12 cellular contexts compared by ENCODE assay signal in genomic region chr9:72351538-72352453, GRCh38. TPM values are rescaled to one million over a fixed set of nuclear protein-coding genes. Genes with fewer than 3 reads are reported as not detected.
DNase-seq lines count a peak whose midpoint lies in the region; ATAC-seq and TF ChIP-seq lines count a peak whose summit lies in the region.
"Had no signal": no experiment of that assay in that cellular context is flagged by ENCODE, and none has a peak within 500 bp of the region (broad histone marks: within the 10 kb centered on the region; RNA-seq: fewer than 3 reads in every experiment).

No MANE protein-coding gene starts in this region.

- H3K4me2 ChIP-seq in skeletal muscle satellite cell (ENCODE audit: low read length) (peak overlapping the region; percentile 46), hepatocyte (no peak overlapping the region)

- no peak for TF ChIP-seq CTCF in activated CD8-positive, alpha-beta T cell treated with anti-CD3 and anti-CD28 coated beads for 36 hours (IDR thresholded peaks at IDR 0.05)
- TF ChIP-seq CTCF in foreskin fibroblast (IDR thresholded peaks at IDR 0.05; ENCODE audit: low read depth, low read length) = no peak
- TF ChIP-seq CTCF in hepatocyte (IDR thresholded peaks at IDR 0.05; ENCODE audit: poor library complexity) = no peak

- no peak overlapping the region for H3K4me3 Mint-ChIP-seq in activated CD8-positive, alpha-beta T cell treated with anti-CD3 and anti-CD28 coated beads for 36 hours
- H3K4me3 Mint-ChIP-seq in activated CD8-positive, alpha-beta T cell treated with anti-CD3 and anti-CD28 coated beads, Interleukin-2, amount 10 ng/mL, durations not matched to agents 7 days and 5 days = no peak overlapping the region
- H3K4me3 Mint-ChIP-seq in T-helper 17 cell = no peak overlapping the region

- H4K20me1 ChIP-seq in hepatocyte (ENCODE audit: insufficient read depth, poor library complexity, severe bottlenecking) = peaks cover 25% of the 10 kb centered on the region

- H3K9me2 ChIP-seq in hepatocyte (replicated peaks; ENCODE audit: insufficient read depth) = no peaks in the 10 kb centered on the region

- H3K9me3 Mint-ChIP-seq in activated CD8-positive, alpha-beta T cell treated with anti-CD3 and anti-CD28 coated beads for 36 hours = no peaks in the 10 kb centered on the region
- no peaks in the 10 kb centered on the region for H3K9me3 Mint-ChIP-seq in activated CD8-positive, alpha-beta T cell treated with anti-CD3 and anti-CD28 coated beads, Interleukin-2, amount 10 ng/mL, durations not matched to agents 7 days and 5 days (ENCODE audit: insufficient read depth)

- no peak overlapping the region for H3K4me3 ChIP-seq in foreskin fibroblast (ENCODE audit: low read depth in 1 of 2, low read length in 2 of 2)
- no peak overlapping the region for H3K4me3 ChIP-seq in skeletal muscle satellite cell (ENCODE audit: low read length)
- H3K4me3 ChIP-seq in hepatocyte = no peak overlapping the region
- H3K4me3 ChIP-seq: skin epidermis had no signal

- no peaks in the 10 kb centered on the region for H3K27me3 ChIP-seq in skeletal muscle satellite cell (ENCODE audit: control insufficient read depth, insufficient read depth, low read length)
- H3K27me3 ChIP-seq in hepatocyte = no peaks in the 10 kb centered on the region

- H3K9me3 ChIP-seq in T-helper 17 cell (ENCODE audit: control insufficient read depth, low read length, poor library complexity, severe bottlenecking) (no peaks in the 10 kb centered on the region), skeletal muscle satellite cell (replicated peaks; ENCODE audit: low read length) (no peaks in the 10 kb centered on the region), hepatocyte (ENCODE audit: low read depth) (no peaks in the 10 kb centered on the region)

- peaks cover 23% of the 10 kb centered on the region for H3K79me2 ChIP-seq in hepatocyte

- H3K36me3 ChIP-seq in skeletal muscle satellite cell (ENCODE audit: insufficient read depth, low read length) = peaks cover 42% of the 10 kb centered on the region
- H3K36me3 ChIP-seq in hepatocyte (replicated peaks; ENCODE audit: insufficient read depth, low read depth) = no peaks in the 10 kb centered on the region

- no peak overlapping the region for H3K27ac Mint-ChIP-seq in activated CD8-positive, alpha-beta T cell treated with anti-CD3 and anti-CD28 coated beads for 36 hours
- H3K27ac Mint-ChIP-seq in activated CD8-positive, alpha-beta T cell treated with anti-CD3 and anti-CD28 coated beads, Interleukin-2, amount 10 ng/mL, durations not matched to agents 7 days and 5 days = no peak overlapping the region
- peak overlapping the region; percentile 86 for H3K27ac Mint-ChIP-seq in T-helper 17 cell

- peaks cover 26% of the 10 kb centered on the region for H3K4me1 Mint-ChIP-seq in activated CD8-positive, alpha-beta T cell treated with anti-CD3 and anti-CD28 coated beads for 36 hours (ENCODE audit: low read depth)
- H3K4me1 Mint-ChIP-seq in activated CD8-positive, alpha-beta T cell treated with anti-CD3 and anti-CD28 coated beads, Interleukin-2, amount 10 ng/mL, durations not matched to agents 7 days and 5 days (ENCODE audit: low read depth) = peaks cover 14% of the 10 kb centered on the region
- peaks cover 19% of the 10 kb centered on the region for H3K4me1 Mint-ChIP-seq in T-helper 17 cell

- H3K27ac ChIP-seq in hepatocyte = no peak overlapping the region
- H3K27ac ChIP-seq: skin epidermis had no signal

- no peak overlapping the region for H2AFZ ChIP-seq in hepatocyte

- intact Hi-C loops in activated CD8-positive, alpha-beta T cell treated with anti-CD3 and anti-CD28 coated beads for 36 hours (cut with micrococcal nuclease) = no loop called here

- POLR2A ChIA-PET in activated CD8-positive, alpha-beta T cell treated with anti-CD3 and anti-CD28 coated beads for 36 hours (lab: Charles Lee) = interaction anchor here (1.2 kb wide), 2 partner anchors 13 to 148 kb away, joined by 3 to 6 read pairs; partner anchors contain the start of gene ZFAND5
- POLR2A ChIA-PET in activated CD8-positive, alpha-beta T cell treated with anti-CD3 and anti-CD28 coated beads, Interleukin-2, amount 10 ng/mL, durations not matched to agents 7 days and 5 days (lab: Charles Lee) = interaction anchor here (0.7 kb wide), 1 partner anchor 9 kb away, joined by 3 read pairs; no protein-coding TSS in a partner anchor

- no peak for DNase-seq in activated CD8-positive, alpha-beta T cell treated with anti-CD3 and anti-CD28 coated beads for 36 hours
- no peak for DNase-seq in activated CD8-positive, alpha-beta T cell treated with anti-CD3 and anti-CD28 coated beads, Interleukin-2, amount 10 ng/mL, durations not matched to agents 7 days and 5 days
- no peak for DNase-seq in T-helper 17 cell
- peak; percentile 76 to 85 for DNase-seq in foreskin fibroblast
- no peak for DNase-seq in effector CD8-positive, alpha-beta T cell (lab: John Stamatoyannopoulos, UW)
- DNase-seq in hepatocyte (ENCODE audit: low spot score) = no peak
- DNase-seq: activated T-cell treated with anti-CD3 and anti-CD28 coated beads, Interleukin-2, amount 50 U/mL, for 1 hour; NCI-H1048; T-helper 2 cell had no signal

- H3K27me3 Mint-ChIP-seq in activated CD8-positive, alpha-beta T cell treated with anti-CD3 and anti-CD28 coated beads for 36 hours = no peaks in the 10 kb centered on the region
- H3K27me3 Mint-ChIP-seq in activated CD8-positive, alpha-beta T cell treated with anti-CD3 and anti-CD28 coated beads, Interleukin-2, amount 10 ng/mL, durations not matched to agents 7 days and 5 days (ENCODE audit: low read depth) = no peaks in the 10 kb centered on the region
- H3K27me3 Mint-ChIP-seq in T-helper 17 cell = no peaks in the 10 kb centered on the region

- no peak overlapping the region for H3K9ac ChIP-seq in skeletal muscle satellite cell (ENCODE audit: low read depth, low read length)

- peak; percentile 51 for ATAC-seq in activated CD8-positive, alpha-beta T cell treated with anti-CD3 and anti-CD28 coated beads for 36 hours
- ATAC-seq in activated CD8-positive, alpha-beta T cell treated with anti-CD3 and anti-CD28 coated beads, Interleukin-2, amount 10 ng/mL, durations not matched to agents 7 days and 5 days = no peak
- ATAC-seq in T-helper 17 cell (no peak), HG03565 (IDR thresholded peaks at IDR 0.05; ENCODE audit: unreplicated experiment) (no peak)

- H3K4me1 ChIP-seq in skeletal muscle satellite cell (ENCODE audit: control insufficient read depth, insufficient read depth, low read length) (peaks cover 24% of the 10 kb centered on the region), hepatocyte (ENCODE audit: insufficient read depth) (peaks cover 29% of the 10 kb centered on the region)

- WGBS in hepatocyte (ENCODE audit: low lambda C conversion rate, missing lambda C conversion rate) = 93% methylated on average over 15 of the region's 15 CpGs

- CTCF ChIA-PET in activated CD8-positive, alpha-beta T cell treated with anti-CD3 and anti-CD28 coated beads for 36 hours (lab: Charles Lee) = no interaction called here
- CTCF ChIA-PET in activated CD8-positive, alpha-beta T cell treated with anti-CD3 and anti-CD28 coated beads, Interleukin-2, amount 10 ng/mL, durations not matched to agents 7 days and 5 days (lab: Charles Lee) = interaction anchor here (1.3 kb wide), 1 partner anchor 10 kb away, joined by 3 read pairs; no protein-coding TSS in a partner anchor

- H3K36me3 Mint-ChIP-seq in activated CD8-positive, alpha-beta T cell treated with anti-CD3 and anti-CD28 coated beads for 36 hours (ENCODE audit: low read depth) = peaks cover 31% of the 10 kb centered on the region
- peaks cover 40% of the 10 kb centered on the region for H3K36me3 Mint-ChIP-seq in activated CD8-positive, alpha-beta T cell treated with anti-CD3 and anti-CD28 coated beads, Interleukin-2, amount 10 ng/mL, durations not matched to agents 7 days and 5 days (ENCODE audit: low read depth)
- H3K36me3 Mint-ChIP-seq in T-helper 17 cell (ENCODE audit: low read depth) = peaks cover 2% of the 10 kb centered on the region

RNA-seq across cellular contexts. Expression of gene ZFAND5, which starts 13.2 kb away (rescaled TPM):
- 10 to 100 TPM; 79.4 to 88.9 TPM for total RNA-seq in activated CD8-positive, alpha-beta T cell treated with anti-CD3 and anti-CD28 coated beads for 36 hours
- total RNA-seq in activated CD8-positive, alpha-beta T cell treated with anti-CD3 and anti-CD28 coated beads, Interleukin-2, amount 10 ng/mL, durations not matched to agents 7 days and 5 days = 10 to 100 TPM; 64.1 to 69.0 TPM
- total RNA-seq in T-helper 17 cell = 100 to 1,000 TPM; 268 to 341 TPM
- 47.6 and 52.5 TPM in 2 replicates for total RNA-seq in skeletal muscle satellite cell (2012; rRNA removed)
- 212 and 288 TPM in 2 replicates for total RNA-seq in hepatocyte
- 188 and 208 TPM in 2 replicates for polyA plus RNA-seq in hepatocyte

Comparison
In these comparisons a context has a peak if more than half of its experiments do, and no peak if none do; other contexts are left out.
1. DNase-seq: peak in foreskin fibroblast (2 of 2); none in activated CD8-positive, alpha-beta T cell treated with anti-CD3 and anti-CD28 coated beads for 36 hours (single experiment), activated CD8-positive, alpha-beta T cell treated with anti-CD3 and anti-CD28 coated beads, Interleukin-2, amount 10 ng/mL, durations not matched to agents 7 days and 5 days (single experiment), T-helper 17 cell (0 of 3), effector CD8-positive, alpha-beta T cell (single experiment) and hepatocyte (single experiment).